Comparison of ENCODE assay signal across 25 cellular contexts in genomic region chr5:42064821-42065220, GRCh38.
"Had no signal": no experiment of that assay in that cellular context is flagged by ENCODE, and none has a peak within 500 bp of the region (broad histone marks: within the 10 kb centered on the region; RNA-seq: fewer than 3 reads in every experiment).

No MANE protein-coding gene starts in this region.

- FAIRE-seq: TTC549 had no signal

- H3K4me3 ChIP-seq: adrenal gland, body of pancreas, coronary artery, dorsolateral prefrontal cortex, esophagus muscularis mucosa, left ventricle myocardium inferior, lung, mucosa of descending colon, right atrium auricular region, smooth muscle cell, uterus had no signal

- H3K27ac ChIP-seq: adrenal gland, body of pancreas, coronary artery, dorsolateral prefrontal cortex, esophagus muscularis mucosa, left ventricle myocardium inferior, right atrium auricular region, uterus, VCaP had no signal

- DNase-seq: activated CD4-positive, alpha-beta T cell treated with anti-CD3 and anti-CD28 coated beads for 48 hours; activated CD4-positive, alpha-beta T cell treated with anti-CD3 and anti-CD28 coated beads, Interleukin-2, amount 50 U/mL, for 48 hours; activated CD8-positive, alpha-beta memory T cell treated with anti-CD3 and anti-CD28 coated beads for 24 hours; activated effector memory CD4-positive, alpha-beta T cell treated with anti-CD3 and anti-CD28 coated beads, Interleukin-2, amount 50 U/mL, for 16 hours; activated naive CD4-positive, alpha-beta T cell treated with anti-CD3 and anti-CD28 coated beads for 36 hours; activated naive CD8-positive, alpha-beta T cell treated with anti-CD3 and anti-CD28 coated beads for 36 hours; adrenal gland; aorta; body of pancreas; dorsolateral prefrontal cortex; effector memory CD8-positive, alpha-beta T cell; foreskin melanocyte; kidney glomerular epithelial cell; left ventricle myocardium inferior; mucosa of descending colon; stimulated activated CD4-positive, alpha-beta T cell treated with anti-CD3 and anti-CD28 coated beads, Interleukin-1b, Interleukin-23, amount 100 ng/mL, for 48 hours; stimulated activated naive CD4-positive, alpha-beta T cell treated with Interleukin-2 at 50 U/mL for 16 hours; uterus had no signal
